ENCODE assay signal across 18 cellular contexts in genomic region chr16:11634307-11634706, GRCh38.
"Had no signal": no experiment of that assay in that cellular context is flagged by ENCODE, and none has a peak within 500 bp of the region (broad histone marks: within the 10 kb centered on the region; RNA-seq: fewer than 3 reads in every experiment).

No MANE protein-coding gene starts in this region.

- H3K4me1 ChIP-seq: uterus had no signal

- H3K27ac Mint-ChIP-seq: activated CD8-positive, alpha-beta T cell treated with anti-CD3 and anti-CD28 coated beads, Interleukin-2, amount 10 ng/mL, durations not matched to agents 7 days and 5 days; WTC11 had no signal

- H3K9me3 ChIP-seq: gastroesophageal sphincter, mucosa of descending colon, tibial artery, uterus had no signal

- H3K27me3 Mint-ChIP-seq: activated naive CD4-positive, alpha-beta T cell treated with anti-CD3 and anti-CD28 coated beads, Interleukin-2, amount 50 U/mL, for 24 hours had no signal

- H3K27ac ChIP-seq: dorsolateral prefrontal cortex had no signal

- H3K36me3 Mint-ChIP-seq: activated naive CD4-positive, alpha-beta T cell treated with anti-CD3 and anti-CD28 coated beads, Interleukin-2, amount 50 U/mL, for 24 hours; naive thymus-derived CD4-positive, alpha-beta T cell; stimulated activated naive B cell treated with anti-CD40 and anti-IgM and Interleukin-4, amounts not matched to agents 10 μg/mL and 1 μg/mL and 100 μg/mL, for 72 hours; WTC11 had no signal

- H3K4me3 Mint-ChIP-seq: activated CD8-positive, alpha-beta T cell treated with anti-CD3 and anti-CD28 coated beads, Interleukin-2, amount 10 ng/mL, durations not matched to agents 7 days and 5 days; activated naive CD4-positive, alpha-beta T cell treated with anti-CD3 and anti-CD28 coated beads, Interleukin-2, amount 50 U/mL, for 24 hours; naive thymus-derived CD4-positive, alpha-beta T cell; stimulated activated naive B cell treated with anti-CD40 and anti-IgM and Interleukin-4, amounts not matched to agents 10 μg/mL and 1 μg/mL and 100 μg/mL, for 72 hours; WTC11 had no signal

- H3K27me3 ChIP-seq: dorsolateral prefrontal cortex, gastroesophageal sphincter, tibial artery, uterus had no signal

- H3K36me3 ChIP-seq: gastroesophageal sphincter, tibial artery, uterus had no signal

- ATAC-seq: activated CD8-positive, alpha-beta T cell treated with anti-CD3 and anti-CD28 coated beads, Interleukin-2, amount 10 ng/mL, durations not matched to agents 7 days and 5 days; gastroesophageal sphincter; mucosa of descending colon; naive thymus-derived CD4-positive, alpha-beta T cell; stimulated activated naive B cell treated with anti-CD40 and anti-IgM and Interleukin-4, amounts not matched to agents 10 μg/mL and 1 μg/mL and 100 μg/mL, for 72 hours; WTC11 had no signal

- H3K9me3 Mint-ChIP-seq: activated naive CD4-positive, alpha-beta T cell treated with anti-CD3 and anti-CD28 coated beads, Interleukin-2, amount 50 U/mL, for 24 hours; naive thymus-derived CD4-positive, alpha-beta T cell; stimulated activated naive B cell treated with anti-CD40 and anti-IgM and Interleukin-4, amounts not matched to agents 10 μg/mL and 1 μg/mL and 100 μg/mL, for 72 hours; WTC11 had no signal

- DNase-seq: activated CD4-positive, alpha-beta T cell treated with anti-CD3 and anti-CD28 coated beads for 48 hours; activated CD8-positive, alpha-beta memory T cell treated with anti-CD3 and anti-CD28 coated beads, Interleukin-2, amount 50 U/mL, for 4 hours; activated CD8-positive, alpha-beta T cell treated with anti-CD3 and anti-CD28 coated beads, Interleukin-2, amount 10 ng/mL, durations not matched to agents 7 days and 5 days; activated effector memory CD4-positive, alpha-beta T cell treated with anti-CD3 and anti-CD28 coated beads, Interleukin-2, amount 50 U/mL, for 16 hours; activated T-cell treated with anti-CD3 and anti-CD28 coated beads, Interleukin-2, amount 50 U/mL, for 48 hours; dorsolateral prefrontal cortex; islet precursor cell; mammary epithelial cell; mucosa of descending colon; naive thymus-derived CD4-positive, alpha-beta T cell; retina; stimulated activated CD4-positive, alpha-beta T cell treated with anti-CD3 and anti-CD28 coated beads, Interleukin-2, amount 100 ng/mL, for 48 hours; stimulated activated naive B cell treated with anti-CD40 and anti-IgM and Interleukin-4, amounts not matched to agents 10 μg/mL and 1 μg/mL and 100 μg/mL, for 72 hours; tibial artery; uterus had no signal

- H3K4me3 ChIP-seq: dorsolateral prefrontal cortex, gastroesophageal sphincter, mucosa of descending colon, tibial artery, uterus had no signal
